7 cellular contexts compared by ENCODE assay signal in the genomic region with DNA sequence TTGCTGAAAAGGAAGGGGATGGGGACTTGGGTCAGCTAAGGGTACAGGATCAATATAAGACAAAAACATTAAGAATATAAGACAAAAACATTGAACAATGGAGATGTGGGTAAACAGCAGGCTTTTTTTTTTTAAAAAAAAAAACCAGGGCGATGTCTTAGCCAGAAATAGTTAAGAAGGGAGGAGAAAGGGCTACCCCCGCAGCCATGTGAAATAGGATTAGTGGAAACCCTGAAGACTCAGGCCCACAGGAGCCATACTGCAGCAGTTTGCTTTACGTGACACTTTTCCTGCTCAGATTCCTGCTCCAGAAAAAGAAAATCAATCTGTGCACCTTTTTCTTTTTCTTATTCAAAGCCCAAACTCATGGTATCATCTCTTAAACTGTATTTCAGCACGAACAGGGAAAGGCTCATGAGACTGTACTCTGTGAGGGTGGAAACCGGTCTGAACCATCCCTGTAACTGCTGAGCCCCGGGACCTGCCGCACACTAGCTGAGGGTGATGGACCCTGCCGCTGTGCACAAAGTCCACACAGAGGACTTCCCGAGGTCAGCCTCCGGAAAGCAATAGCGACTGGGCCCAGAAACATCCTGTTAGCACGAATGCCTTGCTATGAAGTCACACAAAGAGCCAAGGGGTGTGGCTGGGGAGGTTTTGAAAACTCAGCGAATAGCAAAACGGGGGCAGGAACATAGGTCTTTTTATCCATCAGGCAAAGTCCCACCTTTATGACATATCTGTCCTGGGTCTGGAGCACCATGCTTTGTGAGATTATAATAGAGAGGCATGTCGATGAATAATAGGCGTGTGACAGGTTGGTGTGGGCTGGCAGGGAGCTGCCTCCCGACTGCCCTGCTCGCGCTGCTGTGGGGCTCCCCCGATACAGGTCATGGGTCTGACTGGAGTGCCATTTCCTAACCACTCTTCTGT. TPM values are rescaled to one million over a fixed set of nuclear protein-coding genes. Genes with fewer than 3 reads are reported as not detected.
DNase-seq lines count a peak whose midpoint lies in the region; ATAC-seq, FAIRE-seq and TF ChIP-seq lines count a peak whose summit lies in the region.

No MANE protein-coding gene starts in this region.

- peak; percentile 45 to 59; a peak in 1 of 4 replicates for TF ChIP-seq EP300 in GM12878 (IDR thresholded peaks at IDR 0.05; ENCODE audit: borderline replicate concordance in 1 of 2, control insufficient read depth in 1 of 2, low read depth in 2 of 2, low read length in 2 of 2)

- H3K79me2 ChIP-seq in GM12878 (ENCODE audit: control insufficient read depth, insufficient read depth, low read length) (no peaks in the 10 kb centered on the region; the same call in 1 of the 2 replicates), keratinocyte (ENCODE audit: control insufficient read depth, insufficient read depth, low read length) (no peaks in the 10 kb centered on the region)

- FAIRE-seq in GM12878 (lab: Jason Lieb, UNC), result no peak
- no peak for FAIRE-seq in keratinocyte (lab: Jason Lieb, UNC)

- 3% methylated on average over 20 of the region's 20 CpGs for WGBS in GM12878 (ENCODE audit: insufficient coverage, insufficient replicate concordance, low lambda C conversion rate, missing lambda C conversion rate)

- DNase-seq in Peyer's patch (peak in 2 of 3 donors; percentile 69 to 83), GM12878 (ENCODE audit: low read depth, low spot score) (peak; percentile 52), keratinocyte (ENCODE audit: low read depth, low spot score) (no peak)
- peak; percentile 31 to 36 for DNase-seq in stimulated activated CD4-positive, alpha-beta T cell treated with anti-CD3 and anti-CD28 coated beads, Interleukin-4, amount 100 ng/mL, for 4 hours

- peak overlapping the region; percentile 40 to 73 (median 72) for H3K27ac ChIP-seq in Peyer's patch
- peak overlapping the region; percentile 84 for H3K27ac ChIP-seq in GM12878 (ENCODE audit: control insufficient read depth, insufficient read depth)
- H3K27ac ChIP-seq in keratinocyte (ENCODE audit: control insufficient read depth, insufficient read depth, low read length), result peak overlapping the region; percentile 43

- H3K9me3 ChIP-seq in Peyer's patch (no peaks in the 10 kb centered on the region), GM12878 (replicated peaks; ENCODE audit: control insufficient read depth, insufficient read depth, low read length) (no peaks in the 10 kb centered on the region), keratinocyte (ENCODE audit: control insufficient read depth, low read depth, low read length) (no peaks in the 10 kb centered on the region)

- no peaks in the 10 kb centered on the region for H3K27me3 ChIP-seq in Peyer's patch
- no peaks in the 10 kb centered on the region for H3K27me3 ChIP-seq in GM12878 (replicated peaks in 1 of 2; ENCODE audit: control insufficient read depth in 2 of 2, insufficient read depth in 2 of 2, low read length in 1 of 2)
- H3K27me3 ChIP-seq in keratinocyte (ENCODE audit: control insufficient read depth, extremely low read depth, insufficient read depth, low read length), result no peaks in the 10 kb centered on the region

- no peak for TF ChIP-seq RAD21 in GM12878 (IDR thresholded peaks at IDR 0.05; ENCODE audit: insufficient read depth, low read depth, low read length)

- CTCF ChIA-PET in GM12878 (lab: Yijun Ruan, JAX), result interaction anchor here (0.6 to 7.4 kb wide), 4 partner anchors 31 to 58 kb away, joined by 3 to 83 read pairs (median 4); a partner anchor contains a TSS

- BruUV-seq in GM12878 (replicated peaks; lab: Mats Ljungman, UMichigan), result TSS peak; percentile 84

- H4K20me1 ChIP-seq in GM12878 (ENCODE audit: control insufficient read depth, insufficient read depth), result no peaks in the 10 kb centered on the region
- no peaks in the 10 kb centered on the region for H4K20me1 ChIP-seq in keratinocyte (ENCODE audit: control insufficient read depth, extremely low read depth, insufficient read depth, low read length)

- TF ChIP-seq CTCF in Peyer's patch (IDR thresholded peaks at IDR 0.05) (no peak), GM12878 (IDR thresholded peaks at IDR 0.05 in 2 of 3, conservative IDR thresholded peaks at IDR 0.05 in 1 of 3; ENCODE audit: control insufficient read depth in 2 of 3, extremely low read depth in 1 of 3, insufficient read depth in 1 of 3, low read depth in 3 of 3, low read length in 3 of 3) (no peak), keratinocyte (optimal IDR thresholded peaks at IDR 0.05 in 1 of 3, IDR thresholded peaks at IDR 0.05 in 1 of 3, conservative IDR thresholded peaks at IDR 0.05 in 1 of 3; ENCODE audit: extremely low read depth in 1 of 3, insufficient read depth in 2 of 3, low read length in 3 of 3) (no peak)

- peaks cover 0 to 20% (median 15%) of the 10 kb centered on the region in 4 donors for H3K4me1 ChIP-seq in Peyer's patch
- peaks cover 88% of the 10 kb centered on the region for H3K4me1 ChIP-seq in GM12878 (ENCODE audit: control insufficient read depth, insufficient read depth, low read length)
- H3K4me1 ChIP-seq in keratinocyte (ENCODE audit: control insufficient read depth, extremely low read depth, insufficient read depth, low read length), result peaks cover 13% of the 10 kb centered on the region

- TF ChIP-seq POLR2A in GM18951 (IDR thresholded peaks at IDR 0.05; ENCODE audit: extremely low read depth, insufficient read depth, insufficient read length) (peak; percentile 48), Peyer's patch (IDR thresholded peaks at IDR 0.05) (no peak), GM12878 (IDR thresholded peaks at IDR 0.05; ENCODE audit: low read depth, low read length) (peak; percentile 88)

- RAD21 ChIA-PET in GM12878 (lab: Charles Lee; ENCODE audit: unreplicated experiment), result interaction anchor here (0.6 to 19.5 kb wide), 8 partner anchors 16 to 88 kb away, joined by 3 to 543 read pairs (median 6); a partner anchor contains a TSS

- H2AFZ ChIP-seq in GM12878 (ENCODE audit: control insufficient read depth, low read depth, low read length) (no peak overlapping the region; the same call in 1 of the 2 replicates), keratinocyte (ENCODE audit: control insufficient read depth, low read length) (peak overlapping the region; percentile 61)

- H3K9ac ChIP-seq in GM12878 (ENCODE audit: control insufficient read depth, insufficient read depth, low read length), result peak overlapping the region; percentile 83
- H3K9ac ChIP-seq in keratinocyte (ENCODE audit: control insufficient read depth, extremely low read depth, insufficient read depth, low read length), result peak overlapping the region; percentile 26

- H3K9me1 ChIP-seq in keratinocyte (ENCODE audit: control insufficient read depth, extremely low read depth, insufficient read depth, low read length), result no peaks in the 10 kb centered on the region

- SMC1A ChIA-PET in GM12878 (lab: Charles Lee; ENCODE audit: uncharacterized antibody, unreplicated experiment), result interaction anchor here (0.6 to 13.7 kb wide), 5 partner anchors 9 to 44 kb away, joined by 4 to 286 read pairs (median 4); a partner anchor contains a TSS

- peak overlapping the region; percentile 97 for H3K4me2 ChIP-seq in GM12878 (ENCODE audit: control insufficient read depth, insufficient read depth)
- H3K4me2 ChIP-seq in keratinocyte (ENCODE audit: control insufficient read depth, extremely low read depth, insufficient read depth, low read depth, low read length), result peak overlapping the region; percentile 60

- in situ Hi-C loops in GM18951 (cut with MboI; ENCODE audit: low sequenced_read_pairs, unreplicated experiment) (loop anchor here (10.0 kb wide), 1 partner anchor 85 kb away; no protein-coding TSS in a partner anchor), GM12878 (cut with MboI) (no loop called here)

- intact Hi-C loops in GM12878 (cut with micrococcal nuclease; ENCODE audit: unreplicated experiment), result no loop called here

- peak; percentile 43 for ATAC-seq in GM12878
- no peak for ATAC-seq in GM18873 (IDR thresholded peaks at IDR 0.05; ENCODE audit: low FRiP score, unreplicated experiment)
- ATAC-seq in HG03457 (IDR thresholded peaks at IDR 0.05; ENCODE audit: unreplicated experiment), result no peak

- dilution Hi-C loops in keratinocyte (cut with MboI; ENCODE audit: extremely low pct_ligation_motif_present, low sequenced_read_pairs), result no loop called here

- POLR2A ChIA-PET in GM12878 (lab: Charles Lee), result interaction anchor here (0.6 to 18.8 kb wide), 6 partner anchors 8 to 49 kb away, joined by 3 to 308 read pairs (median 7); a partner anchor contains a TSS

- no peaks in the 10 kb centered on the region for H3K36me3 ChIP-seq in Peyer's patch
- no peaks in the 10 kb centered on the region for H3K36me3 ChIP-seq in GM12878 (ENCODE audit: control insufficient read depth in 2 of 2, insufficient read depth in 2 of 2, low read length in 1 of 2)
- H3K36me3 ChIP-seq in keratinocyte (ENCODE audit: control insufficient read depth in 2 of 2, extremely low read depth in 1 of 2, insufficient read depth in 2 of 2, low read length in 2 of 2), result no peaks in the 10 kb centered on the region

- peak overlapping the region; percentile 30 to 50 (median 44) for H3K4me3 ChIP-seq in Peyer's patch
- peak overlapping the region; percentile 25; the same call in 1 of the 2 replicates for H3K4me3 ChIP-seq in GM12878
- peak overlapping the region in 1 of 3 experiments; percentile 49 for H3K4me3 ChIP-seq in keratinocyte (ENCODE audit: control insufficient read depth in 2 of 3, extremely low read depth in 1 of 3, insufficient read depth in 2 of 3, low read depth in 1 of 3, low read length in 3 of 3)

RNA-seq across cellular contexts. Expression of a gene that starts 33.2 kb away (rescaled TPM):
- 1 to 10 TPM in 2 of 4 donors, under 1 TPM in 1, not detected in 1; 0.88 to 1.9 (median 1.2) TPM for total RNA-seq in Peyer's patch
- 67.1 and 71.0 TPM in 2 replicates for total RNA-seq in GM12878 (2013; cell fraction: nucleolus; rRNA removed)
- 17.5 and 17.8 TPM in 2 replicates for total RNA-seq in GM12878 (2014; rRNA removed)
- 11.4 and 11.9 TPM in 2 replicates for total RNA-seq in GM12878 (2014; rRNA removed; fragmentation: Illumina TruSeq; extraction: Trizol)
- 26.7 and 27.3 TPM in 2 replicates for total RNA-seq in GM12878 (2021)
- 9.5 TPM for polyA plus RNA-seq in GM12878 (2011; ENCODE audit: low read depth)
- 28.3 and 37.5 TPM in 2 replicates for polyA plus RNA-seq in GM12878 (2011; rRNA removed)
- 29.2 and 33.4 TPM in 2 replicates for polyA plus RNA-seq in GM12878 (2011; cell fraction: cytosol; rRNA removed)
- 72.0 and 77.8 TPM in 2 replicates for polyA plus RNA-seq in GM12878 (2011; cell fraction: nucleus; rRNA removed)
- polyA plus RNA-seq in GM12878 (2012), result 15.5 and 24.1 TPM in 2 replicates
- polyA plus RNA-seq in GM12878 (2014; fragmentation: Illumina TruSeq; extraction: Trizol), result 10.9 and 12.9 TPM in 2 replicates
- polyA plus RNA-seq in GM12878 (2014; fragmentation: Nextera tagmentation; extraction: Ambion mirVana), result 1 to 10 TPM; 1.1 to 2.4 TPM
- polyA plus RNA-seq in GM12878 (2014; rRNA removed), result 14.2 and 14.5 TPM in 2 replicates
- 1 to 10 TPM; 5.3 to 6.4 TPM for polyA plus RNA-seq in GM12878 (2016; fragmentation: Nextera tagmentation; extraction: Ambion mirVana)
- 19.8 and 36.6 TPM in 2 replicates for polyA minus RNA-seq in GM12878 (2011; rRNA and poly(A)+ RNA removed)
- polyA minus RNA-seq in GM12878 (2011; cell fraction: cytosol; rRNA and poly(A)+ RNA removed), result 25.1 and 31.9 TPM in 2 replicates
- polyA minus RNA-seq in GM12878 (2011; cell fraction: nucleus; rRNA and poly(A)+ RNA removed), result 35.2 and 48.9 TPM in 2 replicates
- polyA plus RNA-seq in keratinocyte, result 2.4 to 4.9 TPM (median 2.9 TPM) in 3 replicates
- 2.4 TPM for polyA plus RNA-seq in keratinocyte (2011; ENCODE audit: low read depth)
- polyA plus RNA-seq in keratinocyte (2011; cell fraction: cytosol; rRNA removed), result 1.9 and 2.3 TPM in 2 replicates
- polyA plus RNA-seq in keratinocyte (2011; cell fraction: nucleus; rRNA removed), result 6.7 and 7.0 TPM in 2 replicates
- 5.8 and 5.9 TPM in 2 replicates for polyA plus RNA-seq in keratinocyte (2012; ENCODE audit: low replicate concordance)
- 3.9 to 6.2 TPM (median 4.1 TPM) in 3 replicates for polyA minus RNA-seq in keratinocyte
- polyA minus RNA-seq in keratinocyte (2011; cell fraction: cytosol; rRNA and poly(A)+ RNA removed), result 8.1 TPM
- 5.1 and 8.2 TPM in 2 replicates for polyA minus RNA-seq in keratinocyte (2011; cell fraction: nucleus; rRNA and poly(A)+ RNA removed)

Comparison
In these comparisons a context has a peak if more than half of its experiments do, and no peak if none do; other contexts are left out.
1. POLR2A ChIP-seq: peak in GM18951 (single experiment) and GM12878 (single experiment); none in Peyer's patch (0 of 2).
2. RNA of a gene that starts 33.2 kb away (total RNA-seq): 11.4 to 71.0 TPM in GM12878; 0.88 to 1.9 TPM in Peyer's patch; every median in the first group is over 4 times any median in the second.
3. Peak in every context shown above with its lines, with median percentiles within 50 percentile points of each other: H3K27ac ChIP-seq.